In genomic region chr2:97969466-97970067, GRCh38 we compare ENCODE assay signal across 15 cellular contexts. TPM values are rescaled to one million over a fixed set of nuclear protein-coding genes. Genes with fewer than 3 reads are reported as not detected.
DNase-seq lines count a peak whose midpoint lies in the region; ATAC-seq and TF ChIP-seq lines count a peak whose summit lies in the region.
"Had no signal": no experiment of that assay in that cellular context is flagged by ENCODE, and none has a peak within 500 bp of the region (broad histone marks: within the 10 kb centered on the region; RNA-seq: fewer than 3 reads in every experiment).

No MANE protein-coding gene starts in this region.

- peaks cover 10 to 14% of the 10 kb centered on the region in 2 donors for H3K36me3 Mint-ChIP-seq in activated T-cell treated with anti-CD3 and anti-CD28 coated beads, Interleukin-2, amount 50 U/mL, for 72 hours (ENCODE audit: insufficient read depth in 2 of 2)
- peaks cover 6% of the 10 kb centered on the region for H3K36me3 Mint-ChIP-seq in T-helper 17 cell (ENCODE audit: low read depth)

- H3K27me3 Mint-ChIP-seq in activated T-cell treated with anti-CD3 and anti-CD28 coated beads, Interleukin-2, amount 50 U/mL, for 72 hours (ENCODE audit: low read depth) = no peaks in the 10 kb centered on the region
- no peaks in the 10 kb centered on the region for H3K27me3 Mint-ChIP-seq in T-helper 17 cell
- H3K27me3 Mint-ChIP-seq: activated CD4-positive, alpha-beta T cell treated with anti-CD3 and anti-CD28 coated beads, Interleukin-2, amount 10 ng/mL, durations not matched to agents 7 days and 5 days had no signal

- ATAC-seq in activated T-cell treated with anti-CD3 and anti-CD28 coated beads, Interleukin-2, amount 50 U/mL, for 72 hours (replicated peaks in 1 of 2) = peak; percentile 32 to 49
- ATAC-seq in T-helper 17 cell (no peak), GM21786 (IDR thresholded peaks at IDR 0.05; ENCODE audit: unreplicated experiment) (no peak)
- peak; percentile 41 for ATAC-seq in stimulated activated naive CD8-positive, alpha-beta T cell treated with anti-CD3 and anti-CD28 coated beads, Interleukin-15, Interleukin-2, amounts not matched to agents 100 U/mL and 50 U/mL, for 24 hours
- ATAC-seq: HCT116 had no signal

- peaks cover 43% of the 10 kb centered on the region for H3K4me1 Mint-ChIP-seq in activated T-cell treated with anti-CD3 and anti-CD28 coated beads, Interleukin-2, amount 50 U/mL, for 72 hours (ENCODE audit: low read depth)
- H3K4me1 Mint-ChIP-seq in T-helper 17 cell = peaks cover 49% of the 10 kb centered on the region

- no peaks in the 10 kb centered on the region for H3K9me3 ChIP-seq in T-helper 17 cell (ENCODE audit: control insufficient read depth, low read length, poor library complexity, severe bottlenecking)
- H3K9me3 ChIP-seq: esophagus squamous epithelium had no signal

- no peak for TF ChIP-seq POLR2A in erythroblast (IDR thresholded peaks at IDR 0.05; ENCODE audit: low read length)

- no peak for DNase-seq in activated T-cell treated with anti-CD3 and anti-CD28 coated beads, Interleukin-2, amount 50 U/mL, for 72 hours
- no peak for DNase-seq in activated T-cell treated with anti-CD3 and anti-CD28 coated beads, Interleukin-2, amount 50 U/mL, for 1 hour
- DNase-seq in T-helper 17 cell = no peak
- peak; percentile 55 to 56 for DNase-seq in erythroblast (lab: John Stamatoyannopoulos, UW)
- no peak for DNase-seq in stimulated activated naive CD8-positive, alpha-beta T cell treated with anti-CD3 and anti-CD28 coated beads, Interleukin-15, Interleukin-2, amounts not matched to agents 100 U/mL and 50 U/mL, for 24 hours
- DNase-seq in substantia nigra (lab: John Stamatoyannopoulos, UW) = no peak
- DNase-seq in RKO (ENCODE audit: low spot score) = no peak
- DNase-seq: activated CD4-positive, alpha-beta T cell treated with anti-CD3 and anti-CD28 coated beads, Interleukin-2, amount 10 ng/mL, durations not matched to agents 7 days and 5 days; activated effector memory CD4-positive, alpha-beta T cell treated with Interleukin-2 at 50 U/mL for 16 hours; COR-L47; esophagus squamous epithelium; nucleus accumbens had no signal

- H3K27ac ChIP-seq in substantia nigra (ENCODE audit: low read depth, low read length, poor library complexity, severe bottlenecking) = no peak overlapping the region
- H3K27ac ChIP-seq: esophagus squamous epithelium had no signal

- peak overlapping the region in 1 of 2 donors; percentile 9 for H3K4me3 Mint-ChIP-seq in activated T-cell treated with anti-CD3 and anti-CD28 coated beads, Interleukin-2, amount 50 U/mL, for 72 hours
- no peak overlapping the region for H3K4me3 Mint-ChIP-seq in T-helper 17 cell
- H3K4me3 Mint-ChIP-seq: activated CD4-positive, alpha-beta T cell treated with anti-CD3 and anti-CD28 coated beads, Interleukin-2, amount 10 ng/mL, durations not matched to agents 7 days and 5 days; mesothelial cell of epicardium had no signal

- peak overlapping the region; percentile 43 for H3K27ac Mint-ChIP-seq in activated T-cell treated with anti-CD3 and anti-CD28 coated beads, Interleukin-2, amount 50 U/mL, for 72 hours
- peak overlapping the region; percentile 59 for H3K27ac Mint-ChIP-seq in T-helper 17 cell
- H3K27ac Mint-ChIP-seq: activated CD4-positive, alpha-beta T cell treated with anti-CD3 and anti-CD28 coated beads, Interleukin-2, amount 10 ng/mL, durations not matched to agents 7 days and 5 days; mesothelial cell of epicardium had no signal

- peaks cover 5 to 6% of the 10 kb centered on the region in 2 donors for H3K9me3 Mint-ChIP-seq in activated T-cell treated with anti-CD3 and anti-CD28 coated beads, Interleukin-2, amount 50 U/mL, for 72 hours

RNA-seq across cellular contexts. Expression of gene TMEM131, which starts 26.2 kb away (rescaled TPM):
- 10 to 100 TPM; 40.3 to 40.5 TPM for total RNA-seq in activated T-cell treated with anti-CD3 and anti-CD28 coated beads, Interleukin-2, amount 50 U/mL, for 72 hours
- 10 to 100 TPM; 41.0 to 43.2 TPM for total RNA-seq in T-helper 17 cell

Comparison
In these comparisons a context has a peak if more than half of its experiments do, and no peak if none do; other contexts are left out.
1. ATAC-seq: peak in activated T-cell treated with anti-CD3 and anti-CD28 coated beads, Interleukin-2, amount 50 U/mL, for 72 hours (2 of 2) and stimulated activated naive CD8-positive, alpha-beta T cell treated with anti-CD3 and anti-CD28 coated beads, Interleukin-15, Interleukin-2, amounts not matched to agents 100 U/mL and 50 U/mL, for 24 hours (single experiment); none in T-helper 17 cell (single experiment) and GM21786 (single experiment).
2. DNase-seq: peak in erythroblast (2 of 2); none in activated T-cell treated with anti-CD3 and anti-CD28 coated beads, Interleukin-2, amount 50 U/mL, for 72 hours (0 of 2), activated T-cell treated with anti-CD3 and anti-CD28 coated beads, Interleukin-2, amount 50 U/mL, for 1 hour (single experiment), T-helper 17 cell (0 of 3), stimulated activated naive CD8-positive, alpha-beta T cell treated with anti-CD3 and anti-CD28 coated beads, Interleukin-15, Interleukin-2, amounts not matched to agents 100 U/mL and 50 U/mL, for 24 hours (single experiment), substantia nigra (0 of 49) and RKO (single experiment).